Comparison of ENCODE assay signal across 8 cellular contexts in genomic region chr19:48962849-48963165, GRCh38. TPM values are rescaled to one million over a fixed set of nuclear protein-coding genes. Genes with fewer than 3 reads are reported as not detected.
DNase-seq lines count a peak whose midpoint lies in the region; ATAC-seq and TF ChIP-seq lines count a peak whose summit lies in the region.

No MANE protein-coding gene starts in this region.

- no peaks in the 10 kb centered on the region for H3K9me3 Mint-ChIP-seq in central memory CD8-positive, alpha-beta T cell
- no peaks in the 10 kb centered on the region for H3K9me3 Mint-ChIP-seq in nephron

- H3K4me3 Mint-ChIP-seq in central memory CD8-positive, alpha-beta T cell, result peak overlapping the region; percentile 99
- peak overlapping the region in 2 of 3 experiments; percentile 36 to 100 for H3K4me3 Mint-ChIP-seq in nephron

- CTCF ChIA-PET in A673 (lab: Charles Lee), result no interaction called here

- no peak for TF ChIP-seq CTCF in A673 (conservative IDR thresholded peaks at IDR 0.05; ENCODE audit: low read depth, low read length)
- TF ChIP-seq CTCF in nephron (IDR thresholded peaks at IDR 0.05; ENCODE audit: unreplicated experiment in 3 of 3), result no peak

- H3K9ac ChIP-seq in HUES6 (ENCODE audit: low read length), result peak overlapping the region; percentile 58

- peaks cover 31% of the 10 kb centered on the region for H3K4me1 ChIP-seq in A673 (ENCODE audit: insufficient read depth, low read length, poor library complexity, severe bottlenecking)
- H3K4me1 ChIP-seq in HUES6 (ENCODE audit: control insufficient read depth, insufficient read depth, low read length), result peaks cover 29% of the 10 kb centered on the region

- POLR2A ChIA-PET in A673 (lab: Charles Lee; ENCODE audit: low non-redundant PET), result no interaction called here

- intact Hi-C loops in A673 (cut with micrococcal nuclease; ENCODE audit: unreplicated experiment), result loop anchor here (10.0 kb wide), 2 partner anchors 88 to 318 kb away; partner anchors contain the start of genes CA11 and PPP1R15A

- peaks cover 53% of the 10 kb centered on the region for H3K4me1 Mint-ChIP-seq in central memory CD8-positive, alpha-beta T cell
- peaks cover 27% of the 10 kb centered on the region for H3K4me1 Mint-ChIP-seq in nephron

- no peak for DNase-seq in A673 (ENCODE audit: low spot score)
- no peak for DNase-seq in central memory CD8-positive, alpha-beta T cell (ENCODE audit: low spot score in 2 of 2)
- DNase-seq in NCI-H345 (lab: John Stamatoyannopoulos, UW), result no peak
- DNase-seq in SHP77 treated with DMSO at 0.1 percent for 48 hours (lab: John Stamatoyannopoulos, UW), result no peak
- no peak for DNase-seq in activated gamma-delta T cell treated with Interleukin-2 at 50 U/mL for 16 hours
- no peak for DNase-seq in activated CD4-positive, alpha-beta T cell treated with anti-CD3 and anti-CD28 coated beads, Interleukin-2, amount 50 U/mL, for 4 hours

- H3K36me3 ChIP-seq in A673 (ENCODE audit: insufficient read depth, low read length, poor library complexity, severe bottlenecking) (peaks cover 12% of the 10 kb centered on the region), HUES6 (ENCODE audit: control insufficient read depth, insufficient read depth, low read length) (peaks cover 39% of the 10 kb centered on the region)

- ATAC-seq in central memory CD8-positive, alpha-beta T cell (replicated peaks; ENCODE audit: extremely low read depth, poor library complexity, severe bottlenecking), result no peak

- H3K9me3 ChIP-seq in A673 (ENCODE audit: low read depth, low read length, poor library complexity, severe bottlenecking) (no peaks in the 10 kb centered on the region), HUES6 (ENCODE audit: control insufficient read depth, insufficient read depth, low read depth, low read length) (no peaks in the 10 kb centered on the region)

- peak overlapping the region; percentile 99 for H3K27ac Mint-ChIP-seq in central memory CD8-positive, alpha-beta T cell (ENCODE audit: low read depth)
- peak overlapping the region; percentile 96 to 100 (median 99) for H3K27ac Mint-ChIP-seq in nephron

- H3K27me3 ChIP-seq in A673 (replicated peaks; ENCODE audit: insufficient read depth, low read depth, low read length, poor library complexity), result no peaks in the 10 kb centered on the region
- H3K27me3 ChIP-seq in HUES6 (ENCODE audit: control insufficient read depth, insufficient read depth, low read length), result no peaks in the 10 kb centered on the region

- BruUV-seq in A673 (replicated peaks; lab: Mats Ljungman, UMichigan), result no TSS peak

- no peak overlapping the region for H3K4me3 ChIP-seq in A673 (ENCODE audit: low read depth, low read length, poor library complexity, severe bottlenecking)
- no peak overlapping the region; the same call in 1 of the 2 replicates for H3K4me3 ChIP-seq in HUES6 (ENCODE audit: low read depth, low read length)

- H3K27ac ChIP-seq in A673 (ENCODE audit: low read depth, low read length, poor library complexity, severe bottlenecking) (peak overlapping the region; percentile 95), HUES6 (ENCODE audit: low read depth, low read length) (peak overlapping the region; percentile 11; the same call in 1 of the 2 replicates)

- H3K27me3 Mint-ChIP-seq in central memory CD8-positive, alpha-beta T cell, result no peaks in the 10 kb centered on the region
- H3K27me3 Mint-ChIP-seq in nephron (ENCODE audit: low read depth), result no peaks in the 10 kb centered on the region

- peaks cover 24% of the 10 kb centered on the region for H3K36me3 Mint-ChIP-seq in central memory CD8-positive, alpha-beta T cell (ENCODE audit: insufficient read depth)
- peaks cover 24% of the 10 kb centered on the region for H3K36me3 Mint-ChIP-seq in nephron (ENCODE audit: low read depth)

RNA-seq across cellular contexts. Expression of gene FTL, which starts 2.3 kb away (rescaled TPM):
- total RNA-seq in A673 (2021), result 1,330 and 1,983 TPM in 2 replicates

RNA-seq across cellular contexts. Expression of gene BAX, which starts 8.1 kb away (rescaled TPM):
- 103 and 112 TPM in 2 replicates for total RNA-seq in A673 (2021)

RNA-seq across cellular contexts. Expression of gene DHDH, which starts 29.3 kb away (rescaled TPM):
- not detected in 2 replicates for total RNA-seq in A673 (2021)

RNA-seq across cellular contexts. Expression of gene GYS1, which starts 30.3 kb away (rescaled TPM):
- total RNA-seq in A673 (2021), result 54.6 and 57.0 TPM in 2 replicates

RNA-seq across cellular contexts. Expression of gene RUVBL2, which starts 30.9 kb away (rescaled TPM):
- 227 and 241 TPM in 2 replicates for total RNA-seq in A673 (2021)
